Comparison of ENCODE assay signal across 1 cellular context in the genomic region with DNA sequence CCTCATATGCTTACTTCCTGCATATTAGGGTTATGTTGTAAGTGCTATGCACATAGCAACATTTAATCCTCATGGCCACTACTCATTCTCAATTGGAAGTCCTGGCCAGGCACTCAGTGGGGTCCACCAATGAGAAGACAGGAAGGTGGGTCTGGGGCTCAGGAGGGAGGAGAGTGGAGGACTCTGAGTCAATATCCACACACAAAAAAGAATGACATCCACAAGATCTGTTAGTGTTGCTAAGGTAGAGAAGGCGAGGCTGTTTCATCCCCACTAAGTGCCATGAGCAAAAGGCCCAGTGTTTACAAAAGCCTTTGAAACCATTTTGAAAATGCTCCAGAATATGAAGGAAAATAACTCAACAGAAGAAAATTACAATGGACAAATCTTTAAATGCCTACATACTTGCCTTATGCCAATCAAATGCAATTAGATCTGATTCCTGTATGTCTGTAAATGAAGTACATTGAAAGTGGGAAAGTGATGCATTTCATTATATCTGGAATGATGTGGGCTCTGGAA.
A peak's percentile ranks its signal among the peaks of the same experiment; 100 is the strongest.
TF ChIP-seq lines count a peak whose summit lies in the region.

No MANE protein-coding gene starts in this region.

TF ChIP-seq in A549, 52 proteins besides CTCF, POLR2A, EP300 and RAD21 (continued from another document):
- TF ChIP-seq, protein P1, sequence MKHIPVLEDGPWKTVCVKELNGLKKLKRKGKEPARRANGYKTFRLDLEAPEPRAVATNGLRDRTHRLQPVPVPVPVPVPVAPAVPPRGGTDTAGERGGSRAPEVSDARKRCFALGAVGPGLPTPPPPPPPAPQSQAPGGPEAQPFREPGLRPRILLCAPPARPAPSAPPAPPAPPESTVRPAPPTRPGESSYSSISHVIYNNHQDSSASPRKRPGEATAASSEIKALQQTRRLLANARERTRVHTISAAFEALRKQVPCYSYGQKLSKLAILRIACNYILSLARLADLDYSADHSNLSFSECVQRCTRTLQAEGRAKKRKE (CRISPR knock-in tag; IDR thresholded peaks at IDR 0.05; ENCODE audit: low read depth), result no peak
- TF ChIP-seq, protein P2, sequence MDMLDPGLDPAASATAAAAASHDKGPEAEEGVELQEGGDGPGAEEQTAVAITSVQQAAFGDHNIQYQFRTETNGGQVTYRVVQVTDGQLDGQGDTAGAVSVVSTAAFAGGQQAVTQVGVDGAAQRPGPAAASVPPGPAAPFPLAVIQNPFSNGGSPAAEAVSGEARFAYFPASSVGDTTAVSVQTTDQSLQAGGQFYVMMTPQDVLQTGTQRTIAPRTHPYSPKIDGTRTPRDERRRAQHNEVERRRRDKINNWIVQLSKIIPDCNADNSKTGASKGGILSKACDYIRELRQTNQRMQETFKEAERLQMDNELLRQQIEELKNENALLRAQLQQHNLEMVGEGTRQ (IDR thresholded peaks at IDR 0.05), result no peak
- TF ChIP-seq FOSL2 (IDR thresholded peaks at IDR 0.05), result no peak
- TF ChIP-seq FOSL2 (CRISPR knock-in tag; IDR thresholded peaks at IDR 0.05), result peak; percentile 32; the same call in 1 of the 2 replicates
- TF ChIP-seq, protein P3, sequence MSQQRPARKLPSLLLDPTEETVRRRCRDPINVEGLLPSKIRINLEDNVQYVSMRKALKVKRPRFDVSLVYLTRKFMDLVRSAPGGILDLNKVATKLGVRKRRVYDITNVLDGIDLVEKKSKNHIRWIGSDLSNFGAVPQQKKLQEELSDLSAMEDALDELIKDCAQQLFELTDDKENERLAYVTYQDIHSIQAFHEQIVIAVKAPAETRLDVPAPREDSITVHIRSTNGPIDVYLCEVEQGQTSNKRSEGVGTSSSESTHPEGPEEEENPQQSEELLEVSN (IDR thresholded peaks at IDR 0.05; ENCODE audit: borderline replicate concordance, low read depth), result no peak
- TF ChIP-seq, protein P4, sequence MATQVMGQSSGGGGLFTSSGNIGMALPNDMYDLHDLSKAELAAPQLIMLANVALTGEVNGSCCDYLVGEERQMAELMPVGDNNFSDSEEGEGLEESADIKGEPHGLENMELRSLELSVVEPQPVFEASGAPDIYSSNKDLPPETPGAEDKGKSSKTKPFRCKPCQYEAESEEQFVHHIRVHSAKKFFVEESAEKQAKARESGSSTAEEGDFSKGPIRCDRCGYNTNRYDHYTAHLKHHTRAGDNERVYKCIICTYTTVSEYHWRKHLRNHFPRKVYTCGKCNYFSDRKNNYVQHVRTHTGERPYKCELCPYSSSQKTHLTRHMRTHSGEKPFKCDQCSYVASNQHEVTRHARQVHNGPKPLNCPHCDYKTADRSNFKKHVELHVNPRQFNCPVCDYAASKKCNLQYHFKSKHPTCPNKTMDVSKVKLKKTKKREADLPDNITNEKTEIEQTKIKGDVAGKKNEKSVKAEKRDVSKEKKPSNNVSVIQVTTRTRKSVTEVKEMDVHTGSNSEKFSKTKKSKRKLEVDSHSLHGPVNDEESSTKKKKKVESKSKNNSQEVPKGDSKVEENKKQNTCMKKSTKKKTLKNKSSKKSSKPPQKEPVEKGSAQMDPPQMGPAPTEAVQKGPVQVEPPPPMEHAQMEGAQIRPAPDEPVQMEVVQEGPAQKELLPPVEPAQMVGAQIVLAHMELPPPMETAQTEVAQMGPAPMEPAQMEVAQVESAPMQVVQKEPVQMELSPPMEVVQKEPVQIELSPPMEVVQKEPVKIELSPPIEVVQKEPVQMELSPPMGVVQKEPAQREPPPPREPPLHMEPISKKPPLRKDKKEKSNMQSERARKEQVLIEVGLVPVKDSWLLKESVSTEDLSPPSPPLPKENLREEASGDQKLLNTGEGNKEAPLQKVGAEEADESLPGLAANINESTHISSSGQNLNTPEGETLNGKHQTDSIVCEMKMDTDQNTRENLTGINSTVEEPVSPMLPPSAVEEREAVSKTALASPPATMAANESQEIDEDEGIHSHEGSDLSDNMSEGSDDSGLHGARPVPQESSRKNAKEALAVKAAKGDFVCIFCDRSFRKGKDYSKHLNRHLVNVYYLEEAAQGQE (IDR thresholded peaks at IDR 0.05), result no peak
- no peak for TF ChIP-seq ZC3H11A (IDR thresholded peaks at IDR 0.05)
- peak; percentile 97 for TF ChIP-seq POLR2AphosphoS2 (conservative IDR thresholded peaks at IDR 0.05; ENCODE audit: low read length)
